Comparison of ENCODE assay signal across 1 cellular context in the genomic region with DNA sequence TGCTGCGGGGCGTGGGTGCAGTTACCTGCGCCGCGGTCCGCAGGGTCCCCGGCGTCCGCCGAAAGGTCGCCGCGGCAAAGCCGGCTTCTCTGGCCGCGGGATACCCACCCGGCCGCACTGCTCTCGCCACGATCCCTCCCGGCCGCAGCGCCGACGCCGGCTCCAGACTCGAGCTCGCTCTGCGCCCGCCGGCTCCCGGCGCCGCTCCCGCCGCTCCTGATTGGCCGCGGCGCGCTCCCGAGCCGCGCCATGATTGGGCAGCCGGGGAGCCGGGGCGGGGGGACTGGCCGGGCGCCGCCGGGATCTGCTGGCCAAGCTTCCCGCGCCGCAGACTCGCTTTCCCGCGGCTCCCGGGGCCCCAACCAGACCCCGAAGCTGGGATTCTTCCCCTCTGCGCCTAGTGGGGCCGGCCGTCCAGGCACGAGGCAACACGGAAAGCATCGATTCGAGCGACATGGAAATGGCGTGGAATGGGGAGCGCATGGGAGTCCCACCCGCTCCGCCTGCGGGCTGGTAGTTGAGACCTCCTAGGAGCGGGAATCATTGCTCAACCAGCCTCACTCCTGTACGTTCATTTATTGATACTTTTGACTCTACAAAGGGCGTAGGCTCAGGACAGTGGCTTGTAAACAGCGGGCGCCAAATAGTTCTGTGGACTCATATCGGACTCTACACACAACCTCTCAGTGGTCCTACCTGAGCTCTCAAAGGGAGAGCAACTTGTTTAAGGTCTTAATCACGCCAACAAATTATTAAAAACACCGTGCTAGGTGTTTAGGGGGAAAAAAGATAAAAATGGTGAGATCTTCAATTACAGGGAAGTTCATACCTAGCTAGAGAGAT.
TF ChIP-seq lines count a peak whose summit lies in the region.

No MANE protein-coding gene starts in this region.

TF ChIP-seq in HepG2, 621 proteins besides CTCF, POLR2A, EP300 and RAD21 (continued from another document and continues in another):
- no peak for TF ChIP-seq NKX3-1 (CRISPR knock-in tag; IDR thresholded peaks at IDR 0.05)
- TF ChIP-seq ZFP62 (CRISPR knock-in tag; IDR thresholded peaks at IDR 0.05) = no peak
- TF ChIP-seq, protein P1, sequence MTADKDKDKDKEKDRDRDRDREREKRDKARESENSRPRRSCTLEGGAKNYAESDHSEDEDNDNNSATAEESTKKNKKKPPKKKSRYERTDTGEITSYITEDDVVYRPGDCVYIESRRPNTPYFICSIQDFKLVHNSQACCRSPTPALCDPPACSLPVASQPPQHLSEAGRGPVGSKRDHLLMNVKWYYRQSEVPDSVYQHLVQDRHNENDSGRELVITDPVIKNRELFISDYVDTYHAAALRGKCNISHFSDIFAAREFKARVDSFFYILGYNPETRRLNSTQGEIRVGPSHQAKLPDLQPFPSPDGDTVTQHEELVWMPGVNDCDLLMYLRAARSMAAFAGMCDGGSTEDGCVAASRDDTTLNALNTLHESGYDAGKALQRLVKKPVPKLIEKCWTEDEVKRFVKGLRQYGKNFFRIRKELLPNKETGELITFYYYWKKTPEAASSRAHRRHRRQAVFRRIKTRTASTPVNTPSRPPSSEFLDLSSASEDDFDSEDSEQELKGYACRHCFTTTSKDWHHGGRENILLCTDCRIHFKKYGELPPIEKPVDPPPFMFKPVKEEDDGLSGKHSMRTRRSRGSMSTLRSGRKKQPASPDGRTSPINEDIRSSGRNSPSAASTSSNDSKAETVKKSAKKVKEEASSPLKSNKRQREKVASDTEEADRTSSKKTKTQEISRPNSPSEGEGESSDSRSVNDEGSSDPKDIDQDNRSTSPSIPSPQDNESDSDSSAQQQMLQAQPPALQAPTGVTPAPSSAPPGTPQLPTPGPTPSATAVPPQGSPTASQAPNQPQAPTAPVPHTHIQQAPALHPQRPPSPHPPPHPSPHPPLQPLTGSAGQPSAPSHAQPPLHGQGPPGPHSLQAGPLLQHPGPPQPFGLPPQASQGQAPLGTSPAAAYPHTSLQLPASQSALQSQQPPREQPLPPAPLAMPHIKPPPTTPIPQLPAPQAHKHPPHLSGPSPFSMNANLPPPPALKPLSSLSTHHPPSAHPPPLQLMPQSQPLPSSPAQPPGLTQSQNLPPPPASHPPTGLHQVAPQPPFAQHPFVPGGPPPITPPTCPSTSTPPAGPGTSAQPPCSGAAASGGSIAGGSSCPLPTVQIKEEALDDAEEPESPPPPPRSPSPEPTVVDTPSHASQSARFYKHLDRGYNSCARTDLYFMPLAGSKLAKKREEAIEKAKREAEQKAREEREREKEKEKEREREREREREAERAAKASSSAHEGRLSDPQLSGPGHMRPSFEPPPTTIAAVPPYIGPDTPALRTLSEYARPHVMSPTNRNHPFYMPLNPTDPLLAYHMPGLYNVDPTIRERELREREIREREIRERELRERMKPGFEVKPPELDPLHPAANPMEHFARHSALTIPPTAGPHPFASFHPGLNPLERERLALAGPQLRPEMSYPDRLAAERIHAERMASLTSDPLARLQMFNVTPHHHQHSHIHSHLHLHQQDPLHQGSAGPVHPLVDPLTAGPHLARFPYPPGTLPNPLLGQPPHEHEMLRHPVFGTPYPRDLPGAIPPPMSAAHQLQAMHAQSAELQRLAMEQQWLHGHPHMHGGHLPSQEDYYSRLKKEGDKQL (CRISPR knock-in tag; IDR thresholded peaks at IDR 0.05; ENCODE audit: low read depth) = no peak
- TF ChIP-seq KMT2A (CRISPR knock-in tag; IDR thresholded peaks at IDR 0.05) = no peak
- no peak for TF ChIP-seq TRAFD1 (CRISPR knock-in tag; IDR thresholded peaks at IDR 0.05; ENCODE audit: borderline replicate concordance)
- peak; percentile 86 for TF ChIP-seq TOPORS (CRISPR knock-in tag; IDR thresholded peaks at IDR 0.05)
- 0 out of 2 replicates have a peak, but pooled peaks have one; percentile 69 for TF ChIP-seq FOXM1 (CRISPR knock-in tag; IDR thresholded peaks at IDR 0.05)
- TF ChIP-seq, protein P2, sequence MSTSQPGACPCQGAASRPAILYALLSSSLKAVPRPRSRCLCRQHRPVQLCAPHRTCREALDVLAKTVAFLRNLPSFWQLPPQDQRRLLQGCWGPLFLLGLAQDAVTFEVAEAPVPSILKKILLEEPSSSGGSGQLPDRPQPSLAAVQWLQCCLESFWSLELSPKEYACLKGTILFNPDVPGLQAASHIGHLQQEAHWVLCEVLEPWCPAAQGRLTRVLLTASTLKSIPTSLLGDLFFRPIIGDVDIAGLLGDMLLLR (CRISPR knock-in tag; IDR thresholded peaks at IDR 0.05) = peak; percentile 65; the same call in 1 of the 2 replicates
- TF ChIP-seq TARDBP (CRISPR knock-in tag; IDR thresholded peaks at IDR 0.05) = 0 out of 2 replicates have a peak, but pooled peaks have one; percentile 16
- no peak for TF ChIP-seq EEA1 (CRISPR knock-in tag; IDR thresholded peaks at IDR 0.05; ENCODE audit: borderline replicate concordance)
- TF ChIP-seq SIX1 (CRISPR knock-in tag; IDR thresholded peaks at IDR 0.05; ENCODE audit: borderline replicate concordance) = no peak
- TF ChIP-seq, protein P3, sequence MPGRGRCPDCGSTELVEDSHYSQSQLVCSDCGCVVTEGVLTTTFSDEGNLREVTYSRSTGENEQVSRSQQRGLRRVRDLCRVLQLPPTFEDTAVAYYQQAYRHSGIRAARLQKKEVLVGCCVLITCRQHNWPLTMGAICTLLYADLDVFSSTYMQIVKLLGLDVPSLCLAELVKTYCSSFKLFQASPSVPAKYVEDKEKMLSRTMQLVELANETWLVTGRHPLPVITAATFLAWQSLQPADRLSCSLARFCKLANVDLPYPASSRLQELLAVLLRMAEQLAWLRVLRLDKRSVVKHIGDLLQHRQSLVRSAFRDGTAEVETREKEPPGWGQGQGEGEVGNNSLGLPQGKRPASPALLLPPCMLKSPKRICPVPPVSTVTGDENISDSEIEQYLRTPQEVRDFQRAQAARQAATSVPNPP (CRISPR knock-in tag; IDR thresholded peaks at IDR 0.05) = no peak
- no peak for TF ChIP-seq CREB1 (IDR thresholded peaks at IDR 0.05)
- TF ChIP-seq CREB1 (CRISPR knock-in tag; IDR thresholded peaks at IDR 0.05) = no peak
- TF ChIP-seq POLR2AphosphoS2 (IDR thresholded peaks at IDR 0.05; ENCODE audit: low read depth, low read length) = no peak
- TF ChIP-seq, protein P4, sequence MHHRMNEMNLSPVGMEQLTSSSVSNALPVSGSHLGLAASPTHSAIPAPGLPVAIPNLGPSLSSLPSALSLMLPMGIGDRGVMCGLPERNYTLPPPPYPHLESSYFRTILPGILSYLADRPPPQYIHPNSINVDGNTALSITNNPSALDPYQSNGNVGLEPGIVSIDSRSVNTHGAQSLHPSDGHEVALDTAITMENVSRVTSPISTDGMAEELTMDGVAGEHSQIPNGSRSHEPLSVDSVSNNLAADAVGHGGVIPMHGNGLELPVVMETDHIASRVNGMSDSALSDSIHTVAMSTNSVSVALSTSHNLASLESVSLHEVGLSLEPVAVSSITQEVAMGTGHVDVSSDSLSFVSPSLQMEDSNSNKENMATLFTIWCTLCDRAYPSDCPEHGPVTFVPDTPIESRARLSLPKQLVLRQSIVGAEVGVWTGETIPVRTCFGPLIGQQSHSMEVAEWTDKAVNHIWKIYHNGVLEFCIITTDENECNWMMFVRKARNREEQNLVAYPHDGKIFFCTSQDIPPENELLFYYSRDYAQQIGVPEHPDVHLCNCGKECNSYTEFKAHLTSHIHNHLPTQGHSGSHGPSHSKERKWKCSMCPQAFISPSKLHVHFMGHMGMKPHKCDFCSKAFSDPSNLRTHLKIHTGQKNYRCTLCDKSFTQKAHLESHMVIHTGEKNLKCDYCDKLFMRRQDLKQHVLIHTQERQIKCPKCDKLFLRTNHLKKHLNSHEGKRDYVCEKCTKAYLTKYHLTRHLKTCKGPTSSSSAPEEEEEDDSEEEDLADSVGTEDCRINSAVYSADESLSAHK (CRISPR knock-in tag; IDR thresholded peaks at IDR 0.05; ENCODE audit: borderline replicate concordance) = no peak
- TF ChIP-seq REST (IDR thresholded peaks at IDR 0.05; ENCODE audit: borderline replicate concordance in 1 of 2, low read depth in 1 of 2, low read length in 2 of 2) = no peak
- TF ChIP-seq RNF2 (conservative IDR thresholded peaks at IDR 0.05; ENCODE audit: low read depth) = peak; percentile 91
- peak; percentile 40 for TF ChIP-seq YY1 (IDR thresholded peaks at IDR 0.05; ENCODE audit: insufficient read depth, insufficient replicate concordance, low read depth, low read length)
- TF ChIP-seq ZNF337 (CRISPR knock-in tag; IDR thresholded peaks at IDR 0.05; ENCODE audit: borderline replicate concordance, low read depth) = no peak
- TF ChIP-seq GATAD1 (CRISPR knock-in tag; IDR thresholded peaks at IDR 0.05) = no peak
- peak; percentile 69; the same call in 1 of the 2 replicates for TF ChIP-seq ZNF766 (CRISPR knock-in tag; IDR thresholded peaks at IDR 0.05; ENCODE audit: borderline replicate concordance)
- peak; percentile 67; the same call in 1 of the 2 replicates for TF ChIP-seq ZNF891 (CRISPR knock-in tag; IDR thresholded peaks at IDR 0.05)
- 0 out of 2 replicates have a peak, but pooled peaks have one; percentile 41 for TF ChIP-seq HINFP (CRISPR knock-in tag; IDR thresholded peaks at IDR 0.05; ENCODE audit: low read depth)
- no peak; the same call in 1 of the 2 replicates for TF ChIP-seq ZXDC (CRISPR knock-in tag; IDR thresholded peaks at IDR 0.05)
- TF ChIP-seq ZNF570 (CRISPR knock-in tag; IDR thresholded peaks at IDR 0.05; ENCODE audit: borderline replicate concordance) = no peak
- no peak for TF ChIP-seq CHD4 (IDR thresholded peaks at IDR 0.05; ENCODE audit: borderline replicate concordance, low read length)
- no peak for TF ChIP-seq JUND (CRISPR knock-in tag; IDR thresholded peaks at IDR 0.05)
- 0 out of 2 replicates have a peak, but pooled peaks have one; percentile 14 for TF ChIP-seq BCL6 (CRISPR knock-in tag; IDR thresholded peaks at IDR 0.05)
- TF ChIP-seq IRX3 (CRISPR knock-in tag; IDR thresholded peaks at IDR 0.05; ENCODE audit: borderline replicate concordance, low read depth) = 0 out of 2 replicates have a peak, but pooled peaks have one; percentile 49
- TF ChIP-seq U2AF2 (IDR thresholded peaks at IDR 0.05; ENCODE audit: low read depth, low read length) = no peak
